1 cellular context compared by ENCODE assay signal in genomic region chr9:88605500-88606172, GRCh38.
TF ChIP-seq lines count a peak whose summit lies in the region.

No MANE protein-coding gene starts in this region.

TF ChIP-seq in WTC11, 78 proteins besides CTCF, POLR2A, EP300 and RAD21 (continued from another document):
- TF ChIP-seq MYBL2 (CRISPR knock-in tag; IDR thresholded peaks at IDR 0.05) (no peak), USF2 (CRISPR knock-in tag; IDR thresholded peaks at IDR 0.05) (no peak), TEAD1 (CRISPR knock-in tag; IDR thresholded peaks at IDR 0.05) (no peak)
TF ChIP-seq in WTC11: peak in this region for 0.
